9 cellular contexts compared by ENCODE assay signal in the genomic region with DNA sequence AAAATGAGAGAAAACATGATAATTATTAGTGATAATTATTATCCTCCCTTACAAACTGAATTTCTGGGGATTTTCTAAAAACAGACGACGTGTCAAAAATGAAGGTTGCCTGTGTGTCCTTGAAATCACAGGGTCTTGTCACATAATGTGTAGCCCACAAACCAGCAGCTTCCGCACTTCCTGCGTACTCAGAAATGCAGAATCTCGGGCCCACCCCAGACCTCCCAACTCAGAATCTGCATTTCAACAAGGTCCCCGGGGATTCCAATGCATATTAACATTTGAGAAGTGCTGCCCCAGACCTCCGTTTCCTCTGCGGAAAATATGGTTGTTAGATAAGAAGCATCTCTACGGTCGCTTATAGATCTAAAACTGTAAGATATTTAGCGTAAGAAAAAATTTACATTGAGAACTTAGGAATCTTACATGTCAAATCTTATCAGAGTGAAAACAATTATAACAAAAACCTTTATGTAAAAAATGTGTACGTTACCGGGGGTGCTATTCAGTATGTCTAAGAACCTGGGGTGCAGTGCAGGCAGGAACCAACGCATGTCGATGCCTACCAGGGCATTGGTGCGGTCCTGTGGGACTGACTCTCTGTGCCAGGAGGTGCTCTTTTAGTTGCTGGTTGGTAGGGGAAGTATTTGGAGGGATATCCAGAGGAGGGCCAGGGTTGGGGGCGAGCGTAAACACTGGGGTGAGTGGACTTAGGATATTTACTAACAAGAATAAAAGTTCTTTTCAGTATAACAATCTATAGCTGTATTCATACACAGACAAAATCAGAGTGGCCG. TPM values are rescaled to one million over a fixed set of nuclear protein-coding genes. Genes with fewer than 3 reads are reported as not detected.
DNase-seq lines count a peak whose midpoint lies in the region; ATAC-seq, FAIRE-seq and TF ChIP-seq lines count a peak whose summit lies in the region.
"Had no signal": no experiment of that assay in that cellular context is flagged by ENCODE, and none has a peak within 500 bp of the region (broad histone marks: within the 10 kb centered on the region; RNA-seq: fewer than 3 reads in every experiment).

No MANE protein-coding gene starts in this region.

- CTCF ChIA-PET in activated CD8-positive, alpha-beta T cell treated with anti-CD3 and anti-CD28 coated beads for 36 hours (lab: Charles Lee): interaction anchor here (0.7 to 7.4 kb wide), 67 partner anchors 8 to 692 kb away, joined by 3 to 326 read pairs (median 4); a partner anchor contains a TSS

- H3K27me3 Mint-ChIP-seq in activated CD8-positive, alpha-beta T cell treated with anti-CD3 and anti-CD28 coated beads for 36 hours: no peaks in the 10 kb centered on the region

- intact Hi-C loops in activated CD8-positive, alpha-beta T cell treated with anti-CD3 and anti-CD28 coated beads for 36 hours (cut with micrococcal nuclease): loop anchor here (1.0 kb wide), 3 partner anchors 107 to 281 kb away; a partner anchor contains a TSS
- intact Hi-C loops in vagina (cut with DNase I): loop anchor here (5.0 kb wide), 2 partner anchors 106 to 171 kb away; a partner anchor contains a TSS

- peak; percentile 15; the same call in 1 of the 3 replicates for ATAC-seq in DND-41 (ENCODE audit: insufficient read depth, low read depth)
- ATAC-seq in HG02852 (IDR thresholded peaks at IDR 0.05; ENCODE audit: unreplicated experiment): peak; percentile 18
- ATAC-seq in activated CD8-positive, alpha-beta T cell treated with anti-CD3 and anti-CD28 coated beads for 36 hours: peak; percentile 73
- no peak for ATAC-seq in thoracic aorta (ENCODE audit: insufficient number of reproducible peaks, low FRiP score, low read depth)
- ATAC-seq in HG02840 (IDR thresholded peaks at IDR 0.05; ENCODE audit: low FRiP score, unreplicated experiment): no peak

- H4K20me1 ChIP-seq in DND-41 (ENCODE audit: insufficient read depth, low read length): no peaks in the 10 kb centered on the region

- FAIRE-seq in D721Med (lab: Jason Lieb, UNC): no peak

- H3K9me3 Mint-ChIP-seq in activated CD8-positive, alpha-beta T cell treated with anti-CD3 and anti-CD28 coated beads for 36 hours: no peaks in the 10 kb centered on the region

- H3K27me3 ChIP-seq in DND-41 (ENCODE audit: insufficient read depth, low read length, poor library complexity) (no peaks in the 10 kb centered on the region), iPS-15b (ENCODE audit: control insufficient read depth, insufficient read depth, low read length) (no peaks in the 10 kb centered on the region), thoracic aorta (replicated peaks; ENCODE audit: insufficient read depth) (no peaks in the 10 kb centered on the region), vagina (no peaks in the 10 kb centered on the region)

- H3K4me1 Mint-ChIP-seq in activated CD8-positive, alpha-beta T cell treated with anti-CD3 and anti-CD28 coated beads for 36 hours (ENCODE audit: low read depth): peaks cover 41% of the 10 kb centered on the region

- no peaks in the 10 kb centered on the region for H3K9me3 ChIP-seq in DND-41 (ENCODE audit: insufficient read depth, low read length, severe bottlenecking)
- no peaks in the 10 kb centered on the region for H3K9me3 ChIP-seq in iPS-15b (ENCODE audit: control insufficient read depth, insufficient read depth, low read length)
- no peaks in the 10 kb centered on the region for H3K9me3 ChIP-seq in thoracic aorta
- H3K9me3 ChIP-seq in vagina: no peaks in the 10 kb centered on the region

- no peak overlapping the region for H3K27ac ChIP-seq in DND-41 (ENCODE audit: low read length)
- no peak overlapping the region for H3K27ac ChIP-seq in thoracic aorta
- H3K27ac ChIP-seq in vagina: no peak overlapping the region
- H3K27ac ChIP-seq: epithelial cell of prostate had no signal

- TF ChIP-seq POLR2A in vagina (IDR thresholded peaks at IDR 0.05): no peak

- no peak overlapping the region for H2AFZ ChIP-seq in DND-41 (ENCODE audit: low read depth, low read length)

- TF ChIP-seq CTCF in DND-41 (IDR thresholded peaks at IDR 0.05; ENCODE audit: borderline replicate concordance, extremely low read depth, low read length, poor library complexity, severe bottlenecking) (no peak), thoracic aorta (IDR thresholded peaks at IDR 0.05) (no peak), vagina (IDR thresholded peaks at IDR 0.05) (no peak), D721Med (IDR thresholded peaks at IDR 0.05; ENCODE audit: insufficient read depth, missing control alignments) (no peak)
- peak; percentile 28 for TF ChIP-seq CTCF in activated CD8-positive, alpha-beta T cell treated with anti-CD3 and anti-CD28 coated beads for 36 hours (IDR thresholded peaks at IDR 0.05)

- peak overlapping the region; percentile 28; the same call in 1 of the 2 replicates for H3K4me2 ChIP-seq in DND-41 (ENCODE audit: insufficient read depth, low read length)

- DNase-seq in DND-41: no peak
- DNase-seq in activated CD8-positive, alpha-beta T cell treated with anti-CD3 and anti-CD28 coated beads for 36 hours: peak; percentile 77
- DNase-seq in thoracic aorta (ENCODE audit: low spot score): no peak
- no peak for DNase-seq in vagina (ENCODE audit: extremely low spot score in 2 of 2)
- DNase-seq in D721Med (ENCODE audit: insufficient read length, low spot score): no peak

- H3K4me1 ChIP-seq in DND-41 (ENCODE audit: insufficient read depth, low read length) (peaks cover 8% of the 10 kb centered on the region), iPS-15b (ENCODE audit: control insufficient read depth, insufficient read depth, low read length) (peaks cover 18% of the 10 kb centered on the region), thoracic aorta (ENCODE audit: control insufficient read depth in 1 of 2, low read depth in 2 of 2) (peaks cover 3 to 21% of the 10 kb centered on the region in 2 donors), vagina (peaks cover 4% of the 10 kb centered on the region)

- H3K9ac ChIP-seq in DND-41 (ENCODE audit: low read depth, low read length) (no peak overlapping the region), iPS-15b (ENCODE audit: low read depth, low read length) (peak overlapping the region; percentile 58)

- POLR2A ChIA-PET in activated CD8-positive, alpha-beta T cell treated with anti-CD3 and anti-CD28 coated beads for 36 hours (lab: Charles Lee): interaction anchor here (0.7 to 3.2 kb wide), 8 partner anchors 12 to 119 kb away, joined by 3 to 19 read pairs (median 6); a partner anchor contains a TSS

- no peak overlapping the region for H3K4me3 ChIP-seq in DND-41 (ENCODE audit: low read depth in 1 of 2, low read length in 2 of 2)
- peak overlapping the region; percentile 69 for H3K4me3 ChIP-seq in iPS-15b (ENCODE audit: low read depth, low read length)
- H3K4me3 ChIP-seq in thoracic aorta: peak overlapping the region; percentile 61
- H3K4me3 ChIP-seq in vagina: no peak overlapping the region

- H3K79me2 ChIP-seq in DND-41 (ENCODE audit: insufficient read depth, low read length): no peaks in the 10 kb centered on the region

- no peaks in the 10 kb centered on the region for H3K36me3 Mint-ChIP-seq in activated CD8-positive, alpha-beta T cell treated with anti-CD3 and anti-CD28 coated beads for 36 hours (ENCODE audit: low read depth)

- peak overlapping the region; percentile 56 for H3K4me3 Mint-ChIP-seq in activated CD8-positive, alpha-beta T cell treated with anti-CD3 and anti-CD28 coated beads for 36 hours

- peak overlapping the region; percentile 89 for H3K27ac Mint-ChIP-seq in activated CD8-positive, alpha-beta T cell treated with anti-CD3 and anti-CD28 coated beads for 36 hours

- H3K36me3 ChIP-seq in DND-41 (ENCODE audit: insufficient read depth, low read length) (no peaks in the 10 kb centered on the region), iPS-15b (ENCODE audit: control insufficient read depth, insufficient read depth, low read length) (no peaks in the 10 kb centered on the region), thoracic aorta (no peaks in the 10 kb centered on the region), vagina (no peaks in the 10 kb centered on the region)

RNA-seq across cellular contexts. Expression of a gene that starts 15.2 kb away (rescaled TPM):
- total RNA-seq in activated CD8-positive, alpha-beta T cell treated with anti-CD3 and anti-CD28 coated beads for 36 hours: under 1 TPM in 1 of 2 experiments, not detected in 1; 0.29 TPM
- total RNA-seq in thoracic aorta (1 to 10 TPM in 1 of 2 donors, not detected in 1; 2.6 TPM), vagina (2.7 TPM)

Comparison
In these comparisons a context has a peak if more than half of its experiments do, and no peak if none do; other contexts are left out.
1. ATAC-seq: peak in DND-41 (single experiment), HG02852 (single experiment) and activated CD8-positive, alpha-beta T cell treated with anti-CD3 and anti-CD28 coated beads for 36 hours (single experiment); none in thoracic aorta (single experiment) and HG02840 (single experiment).
2. H3K4me3 ChIP-seq: peak in iPS-15b (single experiment) and thoracic aorta (single experiment); none in DND-41 (0 of 2) and vagina (0 of 2).